Comparison of ENCODE assay signal across 1 cellular context in genomic region chr10:32378371-32379301, GRCh38.
TF ChIP-seq lines count a peak whose summit lies in the region.

No MANE protein-coding gene starts in this region.

TF ChIP-seq in HEK293, 187 proteins besides CTCF, POLR2A, EP300 and RAD21 (continued from another document and continues in another):
- peak; percentile 89 for TF ChIP-seq ZBTB44 (tag by site-specific recombination; IDR thresholded peaks at IDR 0.05)
- no peak for TF ChIP-seq HIC1 (tag by site-specific recombination; IDR thresholded peaks at IDR 0.05)
- TF ChIP-seq ZNF530 (tag by site-specific recombination; IDR thresholded peaks at IDR 0.05; ENCODE audit: low read depth), result no peak
- TF ChIP-seq FEZF1 (tag by site-specific recombination; IDR thresholded peaks at IDR 0.05), result peak; percentile 97
- no peak for TF ChIP-seq ZFP3 (tag by site-specific recombination; IDR thresholded peaks at IDR 0.05; ENCODE audit: low read depth)
- TF ChIP-seq ZBTB8A (tag by site-specific recombination; IDR thresholded peaks at IDR 0.05), result no peak; the same call in 1 of the 2 replicates
- peak; percentile 16; the same call in 1 of the 2 replicates for TF ChIP-seq ZNF324 (tag by site-specific recombination; IDR thresholded peaks at IDR 0.05)
- no peak for TF ChIP-seq ZNF114 (tag by site-specific recombination; IDR thresholded peaks at IDR 0.05)
- TF ChIP-seq ZNF692 (tag by site-specific recombination; IDR thresholded peaks at IDR 0.05), result peak; percentile 89
- TF ChIP-seq SP2 (tag by site-specific recombination; IDR thresholded peaks at IDR 0.05), result peak; percentile 71
- no peak for TF ChIP-seq ZNF843 (tag by site-specific recombination; IDR thresholded peaks at IDR 0.05)
- no peak for TF ChIP-seq SP7 (tag by site-specific recombination; IDR thresholded peaks at IDR 0.05)
- no peak for TF ChIP-seq ZNF121 (tag by site-specific recombination; IDR thresholded peaks at IDR 0.05)
- 0 out of 2 replicates have a peak, but pooled peaks have one; percentile 37 for TF ChIP-seq HOXD13 (CRISPR knock-in tag; IDR thresholded peaks at IDR 0.05; ENCODE audit: borderline replicate concordance)
- TF ChIP-seq ZNF585B (tag by site-specific recombination; IDR thresholded peaks at IDR 0.05), result no peak
- peak; percentile 69 for TF ChIP-seq GLIS2 (tag by site-specific recombination; IDR thresholded peaks at IDR 0.05)
- no peak for TF ChIP-seq ZNF157 (tag by site-specific recombination; IDR thresholded peaks at IDR 0.05)
- TF ChIP-seq ZNF362 (tag by site-specific recombination; IDR thresholded peaks at IDR 0.05), result peak; percentile 91; the same call in 1 of the 2 replicates
- TF ChIP-seq ZSCAN16 (tag by site-specific recombination; IDR thresholded peaks at IDR 0.05), result no peak
- 0 out of 2 replicates have a peak, but pooled peaks have one; percentile 9 for TF ChIP-seq GFI1B (tag by site-specific recombination; IDR thresholded peaks at IDR 0.05)
- TF ChIP-seq OVOL3 (tag by site-specific recombination; IDR thresholded peaks at IDR 0.05), result no peak
- no peak for TF ChIP-seq ZNF10 (tag by site-specific recombination; IDR thresholded peaks at IDR 0.05)
- no peak for TF ChIP-seq ZNF280D (tag by site-specific recombination; IDR thresholded peaks at IDR 0.05)
- TF ChIP-seq ZFP69B (tag by site-specific recombination; IDR thresholded peaks at IDR 0.05), result peak; percentile 84
- no peak for TF ChIP-seq RBAK (tag by site-specific recombination; IDR thresholded peaks at IDR 0.05)
- peak; percentile 39 for TF ChIP-seq ZSCAN4 (tag by site-specific recombination; IDR thresholded peaks at IDR 0.05)
- 0 out of 2 replicates have a peak, but pooled peaks have one; percentile 43 for TF ChIP-seq YY1 (tag by site-specific recombination; IDR thresholded peaks at IDR 0.05)
- peak; percentile 36; the same call in 1 of the 2 replicates for TF ChIP-seq ZNF501 (tag by site-specific recombination; IDR thresholded peaks at IDR 0.05)
- TF ChIP-seq GLIS1 (tag by site-specific recombination; IDR thresholded peaks at IDR 0.05), result peak; percentile 36
- TF ChIP-seq ZNF341 (tag by site-specific recombination; IDR thresholded peaks at IDR 0.05; ENCODE audit: low read depth), result peak; percentile 83
- no peak for TF ChIP-seq PRDM2 (tag by site-specific recombination; IDR thresholded peaks at IDR 0.05; ENCODE audit: borderline replicate concordance)
- no peak for TF ChIP-seq REST (tag by site-specific recombination; IDR thresholded peaks at IDR 0.05)
- TF ChIP-seq KLF17 (tag by site-specific recombination; IDR thresholded peaks at IDR 0.05), result 0 out of 2 replicates have a peak, but pooled peaks have one; percentile 26
